Comparison of ENCODE assay signal across 12 cellular contexts in genomic region chr17:55157165-55157564, GRCh38.
A peak's percentile ranks its signal among the peaks of the same experiment; 100 is the strongest.
DNase-seq lines count a peak whose midpoint lies in the region; ATAC-seq, FAIRE-seq and TF ChIP-seq lines count a peak whose summit lies in the region.
"Had no signal": no experiment of that assay in that cellular context is flagged by ENCODE, and none has a peak within 500 bp of the region (broad histone marks: within the 10 kb centered on the region; RNA-seq: fewer than 3 reads in every experiment).

No MANE protein-coding gene starts in this region.

- 35% methylated on average over 2 of the region's 2 CpGs for WGBS in SK-N-SH (ENCODE audit: low lambda C conversion rate)

- H3K27ac ChIP-seq in cardiac muscle cell (peak overlapping the region; percentile 3), SK-N-SH (ENCODE audit: low read depth in 2 of 2, low read length in 1 of 2) (peak overlapping the region; percentile 28 to 84; a peak in 3 of 4 replicates)
- H3K27ac ChIP-seq: tibial nerve had no signal

- H4K20me1 ChIP-seq in SK-N-SH (ENCODE audit: insufficient read depth), result no peaks in the 10 kb centered on the region

- TF ChIP-seq EP300 in SK-N-SH (IDR thresholded peaks at IDR 0.05; ENCODE audit: borderline replicate concordance in 1 of 2, low read depth in 1 of 2, low read length in 1 of 2), result peak; percentile 25 to 36; a peak in 2 of 4 replicates

- ATAC-seq in GM19023 (IDR thresholded peaks at IDR 0.05; ENCODE audit: unreplicated experiment), result no peak
- ATAC-seq: activated CD8-positive, alpha-beta memory T cell treated with anti-CD3 and anti-CD28 coated beads, Interleukin-2, amount 10 ng/mL, durations not matched to agents 7 days and 5 days had no signal

- intact Hi-C loops in cardiac septum (cut with DNase I), result no loop called here

- TF ChIP-seq CTCF in cardiac muscle cell (IDR thresholded peaks at IDR 0.05; ENCODE audit: low read depth, low read length) (no peak), SK-N-SH (IDR thresholded peaks at IDR 0.05) (no peak)

- peaks cover 15% of the 10 kb centered on the region for H3F3A ChIP-seq in SK-N-SH (replicated peaks; ENCODE audit: insufficient read depth)

- no peak overlapping the region for H2AFZ ChIP-seq in SK-N-SH (ENCODE audit: low read depth)

- POLR2A ChIA-PET in SK-N-SH (lab: Yijun Ruan, JAX), result no interaction called here

- peak; percentile 25 to 57 for DNase-seq in cardiac muscle cell (ENCODE audit: low read depth in 1 of 2, low spot score in 1 of 2)
- no peak for DNase-seq in cardiac septum (ENCODE audit: low spot score)
- DNase-seq in SK-N-SH, result no peak
- DNase-seq in iPS-NIHi11 (ENCODE audit: low spot score), result peak; percentile 6
- no peak for DNase-seq in H54 (ENCODE audit: insufficient read length, low spot score)
- no peak for DNase-seq in mesenteric fat pad (ENCODE audit: low spot score)
- no peak for DNase-seq in stimulated activated CD4-positive, alpha-beta T cell treated with anti-CD3 and anti-CD28 coated beads, Interleukin-2, amount 100 ng/mL, for 24 hours
- DNase-seq: activated CD8-positive, alpha-beta memory T cell treated with anti-CD3 and anti-CD28 coated beads, Interleukin-2, amount 10 ng/mL, durations not matched to agents 7 days and 5 days; MV-4-11; small intestine had no signal

- CTCF ChIA-PET in SK-N-SH (lab: Yijun Ruan, JAX), result interaction anchor here (0.8 to 1.7 kb wide), 4 partner anchors 10 to 29 kb away, joined by 4 to 5 read pairs (median 4); no protein-coding TSS in a partner anchor

- no peak for TF ChIP-seq POLR2A in H54 (IDR thresholded peaks at IDR 0.05; ENCODE audit: low read depth, low read length)

- H3K9me2 ChIP-seq in SK-N-SH, result no peaks in the 10 kb centered on the region

- no peak overlapping the region for H3K9ac ChIP-seq in SK-N-SH

- H3K27me3 ChIP-seq in cardiac muscle cell (no peaks in the 10 kb centered on the region), SK-N-SH (ENCODE audit: insufficient read depth) (no peaks in the 10 kb centered on the region)
- H3K27me3 ChIP-seq: tibial nerve had no signal

- H3K36me3 ChIP-seq in cardiac muscle cell (no peaks in the 10 kb centered on the region), SK-N-SH (replicated peaks in 1 of 2; ENCODE audit: control insufficient read depth in 1 of 2, insufficient read depth in 2 of 2, low read length in 1 of 2) (no peaks in the 10 kb centered on the region)

- no peak overlapping the region for H3K4me3 ChIP-seq in cardiac muscle cell
- H3K4me3 ChIP-seq in SK-N-SH (ENCODE audit: low read depth in 2 of 2, low read length in 1 of 2), result no peak overlapping the region
- H3K4me3 ChIP-seq: tibial nerve had no signal

- no peaks in the 10 kb centered on the region for H3K79me2 ChIP-seq in SK-N-SH (ENCODE audit: insufficient read depth)

- H3K4me1 ChIP-seq in cardiac muscle cell (ENCODE audit: low read depth) (peaks cover 9% of the 10 kb centered on the region), SK-N-SH (ENCODE audit: control insufficient read depth in 1 of 2, insufficient read depth in 2 of 2, low read depth in 1 of 2, low read length in 1 of 2) (peaks cover 21 to 38% of the 10 kb centered on the region in 2 experiments; a peak in 3 of 4 replicates)
- H3K4me1 ChIP-seq: tibial nerve had no signal

- peak overlapping the region; percentile 35; the same call in 1 of the 2 replicates for H3K4me2 ChIP-seq in SK-N-SH

- no peak for TF ChIP-seq RAD21 in SK-N-SH (IDR thresholded peaks at IDR 0.05; ENCODE audit: low read length)

- H3K9me3 ChIP-seq in cardiac muscle cell (ENCODE audit: low read depth) (no peaks in the 10 kb centered on the region), SK-N-SH (no peaks in the 10 kb centered on the region)
- H3K9me3 ChIP-seq: tibial nerve had no signal

- FAIRE-seq in H54 (lab: Jason Lieb, UNC), result no peak
- FAIRE-seq: small intestine had no signal

TF ChIP-seq in SK-N-SH, 30 proteins besides CTCF, POLR2A, EP300 and RAD21:
- TF ChIP-seq NFIC (IDR thresholded peaks at IDR 0.05; ENCODE audit: borderline replicate concordance), result peak; percentile 13; the same call in 1 of the 2 replicates
- no peak for TF ChIP-seq GABPA (IDR thresholded peaks at IDR 0.05; ENCODE audit: low read depth)
- TF ChIP-seq, protein P1, sequence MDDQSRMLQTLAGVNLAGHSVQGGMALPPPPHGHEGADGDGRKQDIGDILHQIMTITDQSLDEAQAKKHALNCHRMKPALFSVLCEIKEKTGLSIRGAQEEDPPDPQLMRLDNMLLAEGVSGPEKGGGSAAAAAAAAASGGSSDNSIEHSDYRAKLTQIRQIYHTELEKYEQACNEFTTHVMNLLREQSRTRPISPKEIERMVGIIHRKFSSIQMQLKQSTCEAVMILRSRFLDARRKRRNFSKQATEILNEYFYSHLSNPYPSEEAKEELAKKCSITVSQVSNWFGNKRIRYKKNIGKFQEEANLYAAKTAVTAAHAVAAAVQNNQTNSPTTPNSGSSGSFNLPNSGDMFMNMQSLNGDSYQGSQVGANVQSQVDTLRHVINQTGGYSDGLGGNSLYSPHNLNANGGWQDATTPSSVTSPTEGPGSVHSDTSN (IDR thresholded peaks at IDR 0.05), result peak; percentile 30; the same call in 1 of the 2 replicates
- TF ChIP-seq FOXM1 (IDR thresholded peaks at IDR 0.05; ENCODE audit: low read depth), result no peak
- peak; percentile 22; the same call in 1 of the 2 replicates for TF ChIP-seq TCF12 (IDR thresholded peaks at IDR 0.05)
- TF ChIP-seq FOSL2 (IDR thresholded peaks at IDR 0.05; ENCODE audit: borderline replicate concordance, low read depth), result no peak
- TF ChIP-seq TEAD4 (IDR thresholded peaks at IDR 0.05; ENCODE audit: borderline replicate concordance, insufficient read depth), result no peak
- TF ChIP-seq JUND (IDR thresholded peaks at IDR 0.05), result no peak
- no peak for TF ChIP-seq MXI1 (IDR thresholded peaks at IDR 0.05; ENCODE audit: low read depth, low read length)
- TF ChIP-seq MEF2A (IDR thresholded peaks at IDR 0.05; ENCODE audit: borderline replicate concordance, low read depth), result no peak
- peak; percentile 94 for TF ChIP-seq RXRA (IDR thresholded peaks at IDR 0.05; ENCODE audit: borderline replicate concordance, low read depth)
- TF ChIP-seq GATA2 (CRISPR knock-in tag; IDR thresholded peaks at IDR 0.05), result no peak

Comparison
In these comparisons a context has a peak if more than half of its experiments do, and no peak if none do; other contexts are left out.
1. DNase-seq: peak in cardiac muscle cell (2 of 2) and iPS-NIHi11 (single experiment); none in cardiac septum (single experiment), SK-N-SH (single experiment), H54 (single experiment), mesenteric fat pad (single experiment) and stimulated activated CD4-positive, alpha-beta T cell treated with anti-CD3 and anti-CD28 coated beads, Interleukin-2, amount 100 ng/mL, for 24 hours (0 of 2).